28 cellular contexts compared by ENCODE assay signal in genomic region chr4:63541828-63542227, GRCh38.
"Had no signal": no experiment of that assay in that cellular context is flagged by ENCODE, and none has a peak within 500 bp of the region (broad histone marks: within the 10 kb centered on the region; RNA-seq: fewer than 3 reads in every experiment).

No MANE protein-coding gene starts in this region.

- H3K36me3 Mint-ChIP-seq: natural killer cell; neural progenitor cell; stimulated activated effector memory CD8-positive, alpha-beta T cell treated with anti-CD3 and anti-CD28 coated beads, Interleukin-12 subunit alpha, Interleukin-12 subunit beta, amount 100 ng/mL, for 72 hours; stimulated activated naive B cell treated with anti-CD40 and anti-IgM and Interleukin-4, amounts not matched to agents 10 μg/mL and 1 μg/mL and 100 μg/mL, for 72 hours had no signal

- H3K4me1 Mint-ChIP-seq: naive thymus-derived CD4-positive, alpha-beta T cell; natural killer cell; nephron; neural progenitor cell; stimulated activated effector memory CD8-positive, alpha-beta T cell treated with anti-CD3 and anti-CD28 coated beads, Interleukin-12 subunit alpha, Interleukin-12 subunit beta, amount 100 ng/mL, for 72 hours; stimulated activated naive B cell treated with anti-CD40 and anti-IgM and Interleukin-4, amounts not matched to agents 10 μg/mL and 1 μg/mL and 100 μg/mL, for 72 hours had no signal

- H3K4me3 ChIP-seq: neural progenitor cell, pancreas, psoas muscle, right lobe of liver, sigmoid colon, stomach, thoracic aorta, thyroid gland, tibial nerve, upper lobe of left lung, uterus had no signal

- ATAC-seq: naive thymus-derived CD4-positive, alpha-beta T cell; natural killer cell; pancreas; psoas muscle; right cardiac atrium; stimulated activated effector memory CD8-positive, alpha-beta T cell treated with anti-CD3 and anti-CD28 coated beads, Interleukin-12 subunit alpha, Interleukin-12 subunit beta, amount 100 ng/mL, for 72 hours; stimulated activated naive B cell treated with anti-CD40 and anti-IgM and Interleukin-4, amounts not matched to agents 10 μg/mL and 1 μg/mL and 100 μg/mL, for 72 hours had no signal

- H3K27me3 ChIP-seq: neural progenitor cell, neutrophil, pancreas, right lobe of liver, sigmoid colon, stomach, thyroid gland, tibial nerve, upper lobe of left lung, uterus had no signal

- H3K27ac ChIP-seq: neural progenitor cell, neutrophil, pancreas, psoas muscle, right lobe of liver, sigmoid colon, stomach, thoracic aorta, thyroid gland, tibial nerve, upper lobe of left lung, uterus had no signal

- H3K9ac ChIP-seq: neural progenitor cell had no signal

- H3K4me1 ChIP-seq: neural progenitor cell, pancreas, psoas muscle, right lobe of liver, sigmoid colon, stomach, thyroid gland, tibial nerve, upper lobe of left lung, uterus had no signal

- H3K9me3 Mint-ChIP-seq: neural progenitor cell had no signal

- H3K9me3 ChIP-seq: neutrophil, pancreas, right lobe of liver, sigmoid colon, thoracic aorta, thyroid gland had no signal

- H3K4me2 ChIP-seq: neural progenitor cell had no signal

- H2AFZ ChIP-seq: neural progenitor cell had no signal

- H3K4me3 Mint-ChIP-seq: naive thymus-derived CD4-positive, alpha-beta T cell; natural killer cell; nephron; neural progenitor cell; stimulated activated effector memory CD8-positive, alpha-beta T cell treated with anti-CD3 and anti-CD28 coated beads, Interleukin-12 subunit alpha, Interleukin-12 subunit beta, amount 100 ng/mL, for 72 hours; stimulated activated naive B cell treated with anti-CD40 and anti-IgM and Interleukin-4, amounts not matched to agents 10 μg/mL and 1 μg/mL and 100 μg/mL, for 72 hours; stimulated activated naive CD8-positive, alpha-beta T cell treated with anti-CD3 and anti-CD28 coated beads, Interleukin-15, Interleukin-2, amounts not matched to agents 100 ng/mL and 50 ng/mL, for 24 hours had no signal

- H3K27ac Mint-ChIP-seq: naive thymus-derived CD4-positive, alpha-beta T cell; natural killer cell; nephron; neural progenitor cell; progenitor cell of endocrine pancreas; stimulated activated effector memory CD8-positive, alpha-beta T cell treated with anti-CD3 and anti-CD28 coated beads, Interleukin-12 subunit alpha, Interleukin-12 subunit beta, amount 100 ng/mL, for 72 hours; stimulated activated naive B cell treated with anti-CD40 and anti-IgM and Interleukin-4, amounts not matched to agents 10 μg/mL and 1 μg/mL and 100 μg/mL, for 72 hours; stimulated activated naive CD8-positive, alpha-beta T cell treated with anti-CD3 and anti-CD28 coated beads, Interleukin-15, Interleukin-2, amounts not matched to agents 100 ng/mL and 50 ng/mL, for 24 hours had no signal

- H3K27me3 Mint-ChIP-seq: naive thymus-derived CD4-positive, alpha-beta T cell; progenitor cell of endocrine pancreas; stimulated activated naive B cell treated with anti-CD40 and anti-IgM and Interleukin-4, amounts not matched to agents 10 μg/mL and 1 μg/mL and 100 μg/mL, for 72 hours; stimulated activated naive CD8-positive, alpha-beta T cell treated with anti-CD3 and anti-CD28 coated beads, Interleukin-15, Interleukin-2, amounts not matched to agents 100 ng/mL and 50 ng/mL, for 24 hours had no signal

- H3K36me3 ChIP-seq: neural progenitor cell, neutrophil, pancreas, right lobe of liver, sigmoid colon, stomach, thoracic aorta, thyroid gland, tibial nerve, upper lobe of left lung, uterus had no signal

- DNase-seq: naive thymus-derived CD4-positive, alpha-beta T cell; natural killer cell; nucleus accumbens; pancreas; psoas muscle; right cardiac atrium; right lobe of liver; sigmoid colon; small intestine; stimulated activated CD4-positive, alpha-beta T cell treated with anti-CD3 and anti-CD28 coated beads, Interleukin-15, amount 100 ng/mL, for 24 hours; stimulated activated CD4-positive, alpha-beta T cell treated with anti-CD3 and anti-CD28 coated beads, Interleukin-2, amount 100 ng/mL, for 24 hours; stimulated activated CD4-positive, alpha-beta T cell treated with anti-CD3 and anti-CD28 coated beads, Interleukin-2, amount 100 ng/mL, for 48 hours; stimulated activated CD4-positive, alpha-beta T cell treated with anti-CD3 and anti-CD28 coated beads, Interleukin-4, amount 100 ng/mL, for 24 hours; stimulated activated naive B cell treated with anti-CD40 and anti-IgM and Interleukin-4, amounts not matched to agents 10 μg/mL and 1 μg/mL and 100 μg/mL, for 72 hours; stimulated activated naive CD4-positive, alpha-beta T cell treated with Interleukin-2 at 50 U/mL for 16 hours; stomach; thyroid gland; trophoblast cell; upper lobe of left lung; uterus had no signal
